8 cellular contexts compared by ENCODE assay signal in the genomic region with DNA sequence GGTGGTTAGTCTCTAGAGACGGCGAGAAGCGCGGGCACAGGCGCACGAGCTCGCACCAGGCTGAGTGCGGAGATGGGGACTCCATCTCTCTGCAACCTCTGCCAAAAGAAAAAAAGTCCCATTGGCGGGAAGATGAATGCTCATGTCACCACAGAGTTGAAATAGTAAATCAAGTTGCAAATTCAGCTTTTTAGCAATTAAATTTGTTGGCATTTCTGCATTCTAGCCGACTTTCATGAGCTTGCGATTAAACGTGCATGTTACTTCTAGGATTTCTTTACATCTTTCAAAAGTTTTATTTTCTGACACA. TPM values are rescaled to one million over a fixed set of nuclear protein-coding genes. Genes with fewer than 3 reads are reported as not detected.
DNase-seq lines count a peak whose midpoint lies in the region; ATAC-seq and TF ChIP-seq lines count a peak whose summit lies in the region.

No MANE protein-coding gene starts in this region.

- H3K4me3 ChIP-seq in esophagus muscularis mucosa, result peak overlapping the region; percentile 78 to 89 (median 83)
- peak overlapping the region; percentile 87 for H3K4me3 ChIP-seq in neuron (ENCODE audit: low read length)

- H2AFZ ChIP-seq in neuron (ENCODE audit: low read depth, low read length), result peak overlapping the region; percentile 68

- intact Hi-C loops in esophagus muscularis mucosa (cut with DNase I), result no loop called here

- peak overlapping the region; percentile 94 for H3K27ac Mint-ChIP-seq in T-helper 1 cell treated with Interleukin-12 subunit alpha and Interleukin-12 subunit beta and Interleukin-4 antibody, amounts not matched to agents 30 μg/mL and 1 μg/mL, for 36 hours

- no peak for TF ChIP-seq EP300 in esophagus muscularis mucosa (IDR thresholded peaks at IDR 0.05)

- peak; percentile 36 for ATAC-seq in GM21360 (IDR thresholded peaks at IDR 0.05; ENCODE audit: unreplicated experiment)
- ATAC-seq in HG03558 (IDR thresholded peaks at IDR 0.05; ENCODE audit: extremely low read depth, unreplicated experiment), result peak; percentile 19

- H3K36me3 Mint-ChIP-seq in T-helper 1 cell treated with Interleukin-12 subunit alpha and Interleukin-12 subunit beta and Interleukin-4 antibody, amounts not matched to agents 30 μg/mL and 1 μg/mL, for 36 hours (ENCODE audit: low read depth), result peaks cover 10% of the 10 kb centered on the region

- no peak for TF ChIP-seq POLR2A in esophagus muscularis mucosa (IDR thresholded peaks at IDR 0.05; ENCODE audit: low read depth)

- H3K9me3 ChIP-seq in esophagus muscularis mucosa (no peaks in the 10 kb centered on the region), neuron (ENCODE audit: low read length) (no peaks in the 10 kb centered on the region)

- peak overlapping the region; percentile 95 for H3K4me3 Mint-ChIP-seq in T-helper 1 cell treated with Interleukin-12 subunit alpha and Interleukin-12 subunit beta and Interleukin-4 antibody, amounts not matched to agents 30 μg/mL and 1 μg/mL, for 36 hours

- H3K9me3 Mint-ChIP-seq in T-helper 1 cell treated with Interleukin-12 subunit alpha and Interleukin-12 subunit beta and Interleukin-4 antibody, amounts not matched to agents 30 μg/mL and 1 μg/mL, for 36 hours, result no peaks in the 10 kb centered on the region

- H3K36me3 ChIP-seq in esophagus muscularis mucosa, result peaks cover 0 to 12% (median 2%) of the 10 kb centered on the region in 4 donors
- H3K36me3 ChIP-seq in neuron (ENCODE audit: insufficient read depth, low read length), result peaks cover 17% of the 10 kb centered on the region

- peaks cover 27% of the 10 kb centered on the region for H3K4me1 Mint-ChIP-seq in T-helper 1 cell treated with Interleukin-12 subunit alpha and Interleukin-12 subunit beta and Interleukin-4 antibody, amounts not matched to agents 30 μg/mL and 1 μg/mL, for 36 hours (ENCODE audit: low read depth)

- H3K4me1 ChIP-seq in esophagus muscularis mucosa, result peaks cover 11 to 19% (median 13%) of the 10 kb centered on the region in 4 donors
- peaks cover 11% of the 10 kb centered on the region for H3K4me1 ChIP-seq in neuron (ENCODE audit: insufficient read depth, low read length)

- 2% methylated on average over 12 of the region's 12 CpGs for WGBS in esophagus muscularis mucosa

- H3K27me3 Mint-ChIP-seq in T-helper 1 cell treated with Interleukin-12 subunit alpha and Interleukin-12 subunit beta and Interleukin-4 antibody, amounts not matched to agents 30 μg/mL and 1 μg/mL, for 36 hours (ENCODE audit: low read depth), result no peaks in the 10 kb centered on the region

- peak overlapping the region; percentile 75 to 85 (median 80) for H3K27ac ChIP-seq in esophagus muscularis mucosa (replicated peaks in 1 of 4)

- TF ChIP-seq CTCF in esophagus muscularis mucosa (IDR thresholded peaks at IDR 0.05), result no peak

- DNase-seq in DMS153 treated with DMSO at 0.1 percent for 48 hours (lab: John Stamatoyannopoulos, UW; ENCODE audit: unreplicated experiment) (peak; percentile 2), DMS153 (lab: John Stamatoyannopoulos, UW) (no peak), esophagus muscularis mucosa (ENCODE audit: extremely low spot score) (no peak), iPS-NIHi7 (ENCODE audit: extremely low spot score) (no peak)

- H3K27me3 ChIP-seq in esophagus muscularis mucosa, result no peaks in the 10 kb centered on the region
- no peaks in the 10 kb centered on the region for H3K27me3 ChIP-seq in neuron (ENCODE audit: insufficient read depth, low read length)

RNA-seq across cellular contexts. Expression of a gene that starts 0.6 kb away (rescaled TPM):
- total RNA-seq in esophagus muscularis mucosa, result 1 to 10 TPM; 1.2 to 2.2 (median 2.0) TPM

RNA-seq across cellular contexts. Expression of a gene that starts 18.6 kb away (rescaled TPM):
- 10 to 100 TPM in 3 of 4 donors, 1 to 10 TPM in 1; 10.0 to 15.0 (median 13.2) TPM for total RNA-seq in esophagus muscularis mucosa

RNA-seq across cellular contexts. Expression of a gene that starts 18.7 kb away (rescaled TPM):
- total RNA-seq in esophagus muscularis mucosa, result 10 to 100 TPM; 54.8 to 81.9 (median 61.1) TPM
